In genomic region chr18:63273170-63273925, GRCh38 we compare ENCODE assay signal across 15 cellular contexts. TPM values are rescaled to one million over a fixed set of nuclear protein-coding genes. Genes with fewer than 3 reads are reported as not detected.
DNase-seq lines count a peak whose midpoint lies in the region; ATAC-seq and TF ChIP-seq lines count a peak whose summit lies in the region.
"Had no signal": no experiment of that assay in that cellular context is flagged by ENCODE, and none has a peak within 500 bp of the region (broad histone marks: within the 10 kb centered on the region; RNA-seq: fewer than 3 reads in every experiment).

No MANE protein-coding gene starts in this region.

- H3K36me3 ChIP-seq in Loucy (ENCODE audit: insufficient read depth, low read length) (no peaks in the 10 kb centered on the region), testis (ENCODE audit: low read depth, missing control alignments) (no peaks in the 10 kb centered on the region)
- H3K36me3 ChIP-seq: ascending aorta had no signal

- H3K4me2 ChIP-seq in Loucy (ENCODE audit: low read depth, low read length, poor library complexity, severe bottlenecking): peak overlapping the region; percentile 16

- H3F3A ChIP-seq in Loucy (ENCODE audit: low read depth): no peaks in the 10 kb centered on the region

- H3K9me3 ChIP-seq in Loucy (ENCODE audit: insufficient read depth, low read depth, low read length) (no peaks in the 10 kb centered on the region), testis (no peaks in the 10 kb centered on the region)
- H3K9me3 ChIP-seq: ascending aorta had no signal

- H3K4me3 ChIP-seq in Loucy (ENCODE audit: low read length, poor library complexity, severe bottlenecking) (no peak overlapping the region), testis (no peak overlapping the region)
- H3K4me3 ChIP-seq: ascending aorta had no signal

- CTCF ChIA-PET in activated CD8-positive, alpha-beta memory T cell treated with anti-CD3 and anti-CD28 coated beads, Interleukin-2, amount 10 ng/mL, durations not matched to agents 7 days and 5 days (lab: Charles Lee): interaction anchor here (0.7 to 3.1 kb wide), 3 partner anchors 29 to 45 kb away, joined by 3 to 14 read pairs (median 3); no protein-coding TSS in a partner anchor

- H3K4me1 Mint-ChIP-seq in activated CD8-positive, alpha-beta memory T cell treated with anti-CD3 and anti-CD28 coated beads, Interleukin-2, amount 10 ng/mL, durations not matched to agents 7 days and 5 days: peaks cover 86% of the 10 kb centered on the region
- H3K4me1 Mint-ChIP-seq in memory B cell: peaks cover 40% of the 10 kb centered on the region

- H3K27me3 ChIP-seq in Loucy (ENCODE audit: insufficient read depth, low read length, poor library complexity, severe bottlenecking): no peaks in the 10 kb centered on the region
- no peaks in the 10 kb centered on the region for H3K27me3 ChIP-seq in testis
- H3K27me3 ChIP-seq: ascending aorta had no signal

- no peak for ATAC-seq in activated CD8-positive, alpha-beta memory T cell treated with anti-CD3 and anti-CD28 coated beads, Interleukin-2, amount 10 ng/mL, durations not matched to agents 7 days and 5 days
- ATAC-seq in memory B cell (ENCODE audit: low read depth): peak; percentile 81
- no peak for ATAC-seq in HG02938 (IDR thresholded peaks at IDR 0.05; ENCODE audit: unreplicated experiment)
- ATAC-seq: activated CD4-positive, alpha-beta T cell treated with anti-CD3 and anti-CD28 coated beads for 36 hours had no signal

- no peak for TF ChIP-seq CTCF in Loucy (conservative IDR thresholded peaks at IDR 0.05; ENCODE audit: low read length)
- no peak for TF ChIP-seq CTCF in testis (IDR thresholded peaks at IDR 0.05)

- peaks cover 63% of the 10 kb centered on the region for H3K36me3 Mint-ChIP-seq in activated CD8-positive, alpha-beta memory T cell treated with anti-CD3 and anti-CD28 coated beads, Interleukin-2, amount 10 ng/mL, durations not matched to agents 7 days and 5 days
- H3K36me3 Mint-ChIP-seq in memory B cell: peaks cover 10% of the 10 kb centered on the region

- no peaks in the 10 kb centered on the region for H3K27me3 Mint-ChIP-seq in activated CD8-positive, alpha-beta memory T cell treated with anti-CD3 and anti-CD28 coated beads, Interleukin-2, amount 10 ng/mL, durations not matched to agents 7 days and 5 days
- H3K27me3 Mint-ChIP-seq in memory B cell: no peaks in the 10 kb centered on the region
- H3K27me3 Mint-ChIP-seq: activated CD4-positive, alpha-beta T cell treated with anti-CD3 and anti-CD28 coated beads for 36 hours had no signal

- peak overlapping the region; percentile 43 for H3K27ac Mint-ChIP-seq in activated CD8-positive, alpha-beta memory T cell treated with anti-CD3 and anti-CD28 coated beads, Interleukin-2, amount 10 ng/mL, durations not matched to agents 7 days and 5 days
- peak overlapping the region; percentile 79 for H3K27ac Mint-ChIP-seq in memory B cell
- H3K27ac Mint-ChIP-seq: activated CD4-positive, alpha-beta T cell treated with anti-CD3 and anti-CD28 coated beads for 36 hours; activated T-helper 1 cell treated with anti-CD3 and anti-CD28 coated beads, Interleukin-12 subunit alpha, Interleukin-12 subunit beta, Interleukin-2, Interleukin-4 antibody, amounts not matched to agents 30 ng/mL and 10 ng/mL and 1 ng/mL, durations not matched to agents 14 hours and 24 hours and 36 hours had no signal

- H3K79me2 ChIP-seq in Loucy (ENCODE audit: insufficient read depth, low read length): peaks cover 71% of the 10 kb centered on the region

- 54 to 73% methylated on average over 15 of the region's 15 CpGs for WGBS in testis, 2 donors

- peak overlapping the region; percentile 21 to 37 for H3K27ac ChIP-seq in testis
- H3K27ac ChIP-seq: ascending aorta had no signal

- peaks cover 6% of the 10 kb centered on the region for H4K20me1 ChIP-seq in Loucy (ENCODE audit: insufficient read depth, low read length, poor library complexity, severe bottlenecking)

- no peak overlapping the region for H2AFZ ChIP-seq in Loucy (ENCODE audit: low read length)

- peaks cover 11% of the 10 kb centered on the region for H3K4me1 ChIP-seq in Loucy (ENCODE audit: insufficient read depth, low read length, poor library complexity, severe bottlenecking)
- H3K4me1 ChIP-seq in testis: peaks cover 12% of the 10 kb centered on the region
- H3K4me1 ChIP-seq: ascending aorta had no signal

- H3K9me2 ChIP-seq in Loucy (replicated peaks; ENCODE audit: low read depth, low read length): no peaks in the 10 kb centered on the region

- no peaks in the 10 kb centered on the region for H3K9me3 Mint-ChIP-seq in activated CD8-positive, alpha-beta memory T cell treated with anti-CD3 and anti-CD28 coated beads, Interleukin-2, amount 10 ng/mL, durations not matched to agents 7 days and 5 days (ENCODE audit: low read depth)
- H3K9me3 Mint-ChIP-seq in memory B cell: no peaks in the 10 kb centered on the region
- H3K9me3 Mint-ChIP-seq: activated T-helper 1 cell treated with anti-CD3 and anti-CD28 coated beads, Interleukin-12 subunit alpha, Interleukin-12 subunit beta, Interleukin-2, Interleukin-4 antibody, amounts not matched to agents 30 ng/mL and 10 ng/mL and 1 ng/mL, durations not matched to agents 14 hours and 24 hours and 36 hours had no signal

- H3K4me3 Mint-ChIP-seq in activated CD8-positive, alpha-beta memory T cell treated with anti-CD3 and anti-CD28 coated beads, Interleukin-2, amount 10 ng/mL, durations not matched to agents 7 days and 5 days: no peak overlapping the region
- peak overlapping the region; percentile 46 for H3K4me3 Mint-ChIP-seq in memory B cell
- H3K4me3 Mint-ChIP-seq: activated CD4-positive, alpha-beta T cell treated with anti-CD3 and anti-CD28 coated beads for 36 hours; activated T-helper 1 cell treated with anti-CD3 and anti-CD28 coated beads, Interleukin-12 subunit alpha, Interleukin-12 subunit beta, Interleukin-2, Interleukin-4 antibody, amounts not matched to agents 30 ng/mL and 10 ng/mL and 1 ng/mL, durations not matched to agents 14 hours and 24 hours and 36 hours had no signal

- intact Hi-C loops in testis (cut with DNase I; ENCODE audit: low total_unique reads): no loop called here

- no peak for TF ChIP-seq POLR2A in testis (IDR thresholded peaks at IDR 0.05)

- no peak overlapping the region for H3K9ac ChIP-seq in Loucy (ENCODE audit: low read depth, low read length, poor library complexity, severe bottlenecking)

- no peak for DNase-seq in activated CD8-positive, alpha-beta memory T cell treated with anti-CD3 and anti-CD28 coated beads, Interleukin-2, amount 10 ng/mL, durations not matched to agents 7 days and 5 days
- no peak for DNase-seq in activated CD8-positive, alpha-beta memory T cell treated with anti-CD3 and anti-CD28 coated beads, Interleukin-2, amount 50 U/mL, for 4 hours
- DNase-seq in memory B cell (ENCODE audit: low spot score in 2 of 2): no peak
- DNase-seq in testis: no peak
- no peak for DNase-seq in DMS153 (lab: John Stamatoyannopoulos, UW)
- no peak for DNase-seq in globus pallidus (ENCODE audit: low spot score)
- DNase-seq: activated CD4-positive, alpha-beta T cell treated with anti-CD3 and anti-CD28 coated beads for 36 hours; Calu3; kidney glomerular epithelial cell; NCI-H1048; NCI-H2107 had no signal

RNA-seq across cellular contexts. Expression of gene BCL2, which starts 46.2 kb away (rescaled TPM):
- 100 to 1,000 TPM; 118 to 143 TPM for total RNA-seq in activated CD8-positive, alpha-beta memory T cell treated with anti-CD3 and anti-CD28 coated beads, Interleukin-2, amount 10 ng/mL, durations not matched to agents 7 days and 5 days
- 10 to 100 TPM; 16.0 to 20.8 TPM for total RNA-seq in testis
- 6.3 TPM for polyA plus RNA-seq in testis (ENCODE audit: insufficient read depth, low read depth, low replicate concordance)

Comparison
In these comparisons a context has a peak if more than half of its experiments do, and no peak if none do; other contexts are left out.
1. RNA of gene BCL2, which starts 46.2 kb away (total RNA-seq): 118 to 143 TPM in activated CD8-positive, alpha-beta memory T cell treated with anti-CD3 and anti-CD28 coated beads, Interleukin-2, amount 10 ng/mL, durations not matched to agents 7 days and 5 days; 16.0 to 20.8 TPM in testis; every median in the first group is over 4 times any median in the second.